ENCODE assay signal across 6 cellular contexts in the genomic region with DNA sequence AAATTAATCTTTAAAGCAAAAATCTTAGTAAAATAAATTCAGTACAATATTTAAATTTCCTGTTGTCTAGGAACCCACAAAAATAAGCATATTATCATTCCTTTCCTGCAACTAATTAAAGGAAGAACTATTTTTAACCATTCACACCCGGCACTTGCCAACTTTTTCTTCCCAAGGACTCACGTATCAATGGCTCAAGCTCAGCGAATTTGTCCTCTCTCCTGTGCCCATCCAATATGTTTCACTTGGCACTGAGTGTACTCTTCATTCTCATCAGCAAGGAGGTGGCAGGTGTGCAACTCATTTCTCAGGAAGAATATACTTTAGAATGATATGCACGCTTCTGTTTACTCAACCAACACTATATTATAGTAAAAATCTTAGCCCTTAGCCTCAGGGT.
"Had no signal": no experiment of that assay in that cellular context is flagged by ENCODE, and none has a peak within 500 bp of the region (broad histone marks: within the 10 kb centered on the region; RNA-seq: fewer than 3 reads in every experiment).

No MANE protein-coding gene starts in this region.

- H3K27ac Mint-ChIP-seq: GM23338, H9 had no signal

- H3K4me3 Mint-ChIP-seq: GM23338, H9 had no signal

- H3K4me1 Mint-ChIP-seq: GM23338, H9 had no signal

- H3K4me3 ChIP-seq: GM23338, K562 had no signal

- ATAC-seq: GM23338, K562 had no signal

- DNase-seq: H9, HCEC 1CT, IMR-90, KG1 had no signal
